8 cellular contexts compared by ENCODE assay signal in genomic region chr18:11512096-11513030, GRCh38.
DNase-seq lines count a peak whose midpoint lies in the region; ATAC-seq and TF ChIP-seq lines count a peak whose summit lies in the region.

No MANE protein-coding gene starts in this region.

- 43 to 54% methylated on average over 8 of the region's 8 CpGs for whole genome bisulfite sequencing in body of pancreas, 2 donors

- no peak overlapping the region for H3K27ac Mint-ChIP-seq in activated CD4-positive, alpha-beta memory T cell treated with anti-CD3 and anti-CD28 coated beads, Interleukin-2, amount 10 ng/mL, durations not matched to agents 7 days and 5 days

- H3K4me3 ChIP-seq in fibroblast of the aortic adventitia (ENCODE audit: low read depth, low read length) (no peak overlapping the region), body of pancreas (no peak overlapping the region)

- H3K27ac ChIP-seq in body of pancreas, result no peak overlapping the region

- H3K9me3 Mint-ChIP-seq in activated CD4-positive, alpha-beta memory T cell treated with anti-CD3 and anti-CD28 coated beads, Interleukin-2, amount 10 ng/mL, durations not matched to agents 7 days and 5 days, result no peaks in the 10 kb centered on the region

- H3K4me3 Mint-ChIP-seq in activated CD4-positive, alpha-beta memory T cell treated with anti-CD3 and anti-CD28 coated beads, Interleukin-2, amount 10 ng/mL, durations not matched to agents 7 days and 5 days, result no peak overlapping the region

- H3K4me1 ChIP-seq in body of pancreas, result no peaks in the 10 kb centered on the region

- no peaks in the 10 kb centered on the region for H3K27me3 ChIP-seq in body of pancreas

- no peaks in the 10 kb centered on the region for H3K36me3 ChIP-seq in body of pancreas (replicated peaks in 1 of 2; ENCODE audit: insufficient read depth in 1 of 2, low read depth in 2 of 2)

- peaks cover 2% of the 10 kb centered on the region for H3K27me3 Mint-ChIP-seq in activated CD4-positive, alpha-beta memory T cell treated with anti-CD3 and anti-CD28 coated beads, Interleukin-2, amount 10 ng/mL, durations not matched to agents 7 days and 5 days

- TF ChIP-seq CTCF in AG09319 (IDR thresholded peaks at IDR 0.05; ENCODE audit: low read depth, low read length) (peak; percentile 29), fibroblast of the aortic adventitia (IDR thresholded peaks at IDR 0.05; ENCODE audit: insufficient read depth, low read length) (no peak), body of pancreas (IDR thresholded peaks at IDR 0.05) (peak in 3 of 7 experiments; percentile 9 to 21 (median 12))

- H3K9me3 ChIP-seq in body of pancreas, result no peaks in the 10 kb centered on the region

- H3K36me3 Mint-ChIP-seq in activated CD4-positive, alpha-beta memory T cell treated with anti-CD3 and anti-CD28 coated beads, Interleukin-2, amount 10 ng/mL, durations not matched to agents 7 days and 5 days (ENCODE audit: low read depth), result no peaks in the 10 kb centered on the region

- no peak for DNase-seq in AG09319 (ENCODE audit: extremely low read depth, low read depth)
- peak; percentile 63 for DNase-seq in NCI-H226
- DNase-seq in fibroblast of the aortic adventitia (ENCODE audit: low read depth), result peak; percentile 51
- DNase-seq in body of pancreas, result no peak
- DNase-seq in NCI-H1694 (lab: John Stamatoyannopoulos, UW), result no peak
- DNase-seq in activated CD4-positive, alpha-beta memory T cell treated with anti-CD3 and anti-CD28 coated beads, Interleukin-2, amount 10 ng/mL, durations not matched to agents 7 days and 5 days, result no peak

- ATAC-seq in GM18907 (IDR thresholded peaks at IDR 0.05; ENCODE audit: unreplicated experiment) (peak; percentile 17), body of pancreas (no peak), GM21529 (IDR thresholded peaks at IDR 0.05; ENCODE audit: unreplicated experiment) (no peak)

- intact Hi-C loops in body of pancreas (cut with DNase I), result no loop called here

- POLR2A ChIA-PET in activated CD4-positive, alpha-beta memory T cell treated with anti-CD3 and anti-CD28 coated beads, Interleukin-2, amount 10 ng/mL, durations not matched to agents 7 days and 5 days (lab: Charles Lee), result no interaction called here

- H3K4me1 Mint-ChIP-seq in activated CD4-positive, alpha-beta memory T cell treated with anti-CD3 and anti-CD28 coated beads, Interleukin-2, amount 10 ng/mL, durations not matched to agents 7 days and 5 days, result peaks cover 2% of the 10 kb centered on the region

- no peak for TF ChIP-seq POLR2A in body of pancreas (IDR thresholded peaks at IDR 0.05)

- CTCF ChIA-PET in activated CD4-positive, alpha-beta memory T cell treated with anti-CD3 and anti-CD28 coated beads, Interleukin-2, amount 10 ng/mL, durations not matched to agents 7 days and 5 days (lab: Charles Lee), result no interaction called here

Comparison
In these comparisons a context has a peak if more than half of its experiments do, and no peak if none do; other contexts are left out.
1. DNase-seq: peak in NCI-H226 (single experiment) and fibroblast of the aortic adventitia (single experiment); none in AG09319 (single experiment), body of pancreas (0 of 4), NCI-H1694 (single experiment) and activated CD4-positive, alpha-beta memory T cell treated with anti-CD3 and anti-CD28 coated beads, Interleukin-2, amount 10 ng/mL, durations not matched to agents 7 days and 5 days (single experiment).